ENCODE assay signal across 13 cellular contexts in genomic region chr14:51394391-51394790, GRCh38.
DNase-seq lines count a peak whose midpoint lies in the region; ATAC-seq and TF ChIP-seq lines count a peak whose summit lies in the region.
"Had no signal": no experiment of that assay in that cellular context is flagged by ENCODE, and none has a peak within 500 bp of the region (broad histone marks: within the 10 kb centered on the region; RNA-seq: fewer than 3 reads in every experiment).

No MANE protein-coding gene starts in this region.

- no peaks in the 10 kb centered on the region for H3K4me1 Mint-ChIP-seq in effector memory CD8-positive, alpha-beta T cell (ENCODE audit: low read depth in 2 of 2)
- H3K4me1 Mint-ChIP-seq: IgD-negative memory B cell; stimulated activated naive B cell treated with anti-CD40 and anti-IgM and Interleukin-4, amounts not matched to agents 10 μg/mL and 1 μg/mL and 100 μg/mL, for 72 hours had no signal

- H3K4me3 ChIP-seq in skeletal muscle tissue (ENCODE audit: low read length in 3 of 3) = no peak overlapping the region

- H3K36me3 ChIP-seq in skeletal muscle tissue (ENCODE audit: control insufficient read depth in 3 of 3, insufficient read depth in 3 of 3, low read length in 3 of 3) = no peaks in the 10 kb centered on the region

- no peaks in the 10 kb centered on the region for H3K9me3 Mint-ChIP-seq in effector memory CD8-positive, alpha-beta T cell
- H3K9me3 Mint-ChIP-seq: activated T-cell treated with anti-CD3 and anti-CD28 coated beads, Interleukin-2, amount 50 U/mL, for 4 hours had no signal

- H3K27ac ChIP-seq in VCaP (peak overlapping the region; percentile 77), skeletal muscle tissue (ENCODE audit: low read depth, low read length) (peak overlapping the region; percentile 56)

- no peak for ATAC-seq in effector memory CD8-positive, alpha-beta T cell (replicated peaks)
- no peak for ATAC-seq in HG03520 (IDR thresholded peaks at IDR 0.05; ENCODE audit: unreplicated experiment)
- ATAC-seq: activated T-cell treated with anti-CD3 and anti-CD28 coated beads, Interleukin-2, amount 50 U/mL, for 4 hours; stimulated activated naive B cell treated with anti-CD40 and anti-IgM and Interleukin-4, amounts not matched to agents 10 μg/mL and 1 μg/mL and 100 μg/mL, for 72 hours had no signal

- peaks cover 30 to 55% of the 10 kb centered on the region in 2 donors for H3K27me3 Mint-ChIP-seq in effector memory CD8-positive, alpha-beta T cell

- peaks cover 11 to 25% (median 19%) of the 10 kb centered on the region in 3 donors for H3K4me1 ChIP-seq in skeletal muscle tissue (ENCODE audit: control insufficient read depth in 3 of 3, insufficient read depth in 3 of 3, low read length in 3 of 3)

- H3K9me3 ChIP-seq in skeletal muscle tissue (ENCODE audit: control insufficient read depth in 3 of 3, low read length in 3 of 3) = no peaks in the 10 kb centered on the region

- DNase-seq in ELR (ENCODE audit: low read depth) = peak; percentile 32
- peak; percentile 21 for DNase-seq in globus pallidus (ENCODE audit: low spot score)
- no peak for DNase-seq in effector memory CD8-positive, alpha-beta T cell
- DNase-seq in SIG-M5 (lab: John Stamatoyannopoulos, UW) = no peak
- DNase-seq in putamen (ENCODE audit: low spot score) = no peak
- DNase-seq: activated T-cell treated with anti-CD3 and anti-CD28 coated beads, Interleukin-2, amount 50 U/mL, for 4 hours; GF-D8; NCI-H526 treated with DMSO at 0.1 percent for 48 hours; stimulated activated naive B cell treated with anti-CD40 and anti-IgM and Interleukin-4, amounts not matched to agents 10 μg/mL and 1 μg/mL and 100 μg/mL, for 72 hours had no signal

- H3K36me3 Mint-ChIP-seq in effector memory CD8-positive, alpha-beta T cell (ENCODE audit: insufficient read depth) = no peaks in the 10 kb centered on the region
- H3K36me3 Mint-ChIP-seq: IgD-negative memory B cell; stimulated activated naive B cell treated with anti-CD40 and anti-IgM and Interleukin-4, amounts not matched to agents 10 μg/mL and 1 μg/mL and 100 μg/mL, for 72 hours had no signal

- no peak overlapping the region for H3K9ac ChIP-seq in skeletal muscle tissue (ENCODE audit: low read depth in 1 of 3, low read length in 3 of 3)

- no peak overlapping the region for H3K27ac Mint-ChIP-seq in effector memory CD8-positive, alpha-beta T cell
- H3K27ac Mint-ChIP-seq: IgD-negative memory B cell; stimulated activated naive B cell treated with anti-CD40 and anti-IgM and Interleukin-4, amounts not matched to agents 10 μg/mL and 1 μg/mL and 100 μg/mL, for 72 hours had no signal

- no peaks in the 10 kb centered on the region for H3K27me3 ChIP-seq in skeletal muscle tissue (ENCODE audit: control insufficient read depth in 3 of 3, insufficient read depth in 3 of 3, low read length in 3 of 3)

- H3K4me3 Mint-ChIP-seq in effector memory CD8-positive, alpha-beta T cell = no peak overlapping the region
- H3K4me3 Mint-ChIP-seq: activated T-cell treated with anti-CD3 and anti-CD28 coated beads, Interleukin-2, amount 50 U/mL, for 4 hours; IgD-negative memory B cell; stimulated activated naive B cell treated with anti-CD40 and anti-IgM and Interleukin-4, amounts not matched to agents 10 μg/mL and 1 μg/mL and 100 μg/mL, for 72 hours had no signal

- TF ChIP-seq CTCF in VCaP (conservative IDR thresholded peaks at IDR 0.05) = no peak

Comparison
In these comparisons a context has a peak if more than half of its experiments do, and no peak if none do; other contexts are left out.
1. DNase-seq: peak in ELR (single experiment) and globus pallidus (single experiment); none in effector memory CD8-positive, alpha-beta T cell (0 of 3), SIG-M5 (single experiment) and putamen (single experiment).